2 cellular contexts compared by ENCODE assay signal in the genomic region with DNA sequence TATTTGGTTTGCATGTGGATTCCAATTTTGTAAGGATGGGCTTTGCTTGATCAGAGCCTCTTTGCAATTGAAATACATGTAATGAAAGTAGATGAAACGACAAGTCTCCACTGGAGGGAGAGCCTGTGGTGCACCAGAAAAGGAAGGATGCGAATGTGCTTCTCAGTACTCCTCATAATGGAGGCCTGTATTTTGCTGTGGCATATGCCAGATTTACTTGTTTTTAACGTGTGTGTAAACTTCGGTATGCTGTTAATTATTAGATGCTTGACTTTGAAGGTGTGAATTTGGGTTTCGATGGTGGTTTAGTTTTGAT.
TF ChIP-seq lines count a peak whose summit lies in the region.

No MANE protein-coding gene starts in this region.

TF ChIP-seq in K562, 482 proteins besides CTCF, POLR2A, EP300 and RAD21 (continued from another document):
- TF ChIP-seq, protein P1, sequence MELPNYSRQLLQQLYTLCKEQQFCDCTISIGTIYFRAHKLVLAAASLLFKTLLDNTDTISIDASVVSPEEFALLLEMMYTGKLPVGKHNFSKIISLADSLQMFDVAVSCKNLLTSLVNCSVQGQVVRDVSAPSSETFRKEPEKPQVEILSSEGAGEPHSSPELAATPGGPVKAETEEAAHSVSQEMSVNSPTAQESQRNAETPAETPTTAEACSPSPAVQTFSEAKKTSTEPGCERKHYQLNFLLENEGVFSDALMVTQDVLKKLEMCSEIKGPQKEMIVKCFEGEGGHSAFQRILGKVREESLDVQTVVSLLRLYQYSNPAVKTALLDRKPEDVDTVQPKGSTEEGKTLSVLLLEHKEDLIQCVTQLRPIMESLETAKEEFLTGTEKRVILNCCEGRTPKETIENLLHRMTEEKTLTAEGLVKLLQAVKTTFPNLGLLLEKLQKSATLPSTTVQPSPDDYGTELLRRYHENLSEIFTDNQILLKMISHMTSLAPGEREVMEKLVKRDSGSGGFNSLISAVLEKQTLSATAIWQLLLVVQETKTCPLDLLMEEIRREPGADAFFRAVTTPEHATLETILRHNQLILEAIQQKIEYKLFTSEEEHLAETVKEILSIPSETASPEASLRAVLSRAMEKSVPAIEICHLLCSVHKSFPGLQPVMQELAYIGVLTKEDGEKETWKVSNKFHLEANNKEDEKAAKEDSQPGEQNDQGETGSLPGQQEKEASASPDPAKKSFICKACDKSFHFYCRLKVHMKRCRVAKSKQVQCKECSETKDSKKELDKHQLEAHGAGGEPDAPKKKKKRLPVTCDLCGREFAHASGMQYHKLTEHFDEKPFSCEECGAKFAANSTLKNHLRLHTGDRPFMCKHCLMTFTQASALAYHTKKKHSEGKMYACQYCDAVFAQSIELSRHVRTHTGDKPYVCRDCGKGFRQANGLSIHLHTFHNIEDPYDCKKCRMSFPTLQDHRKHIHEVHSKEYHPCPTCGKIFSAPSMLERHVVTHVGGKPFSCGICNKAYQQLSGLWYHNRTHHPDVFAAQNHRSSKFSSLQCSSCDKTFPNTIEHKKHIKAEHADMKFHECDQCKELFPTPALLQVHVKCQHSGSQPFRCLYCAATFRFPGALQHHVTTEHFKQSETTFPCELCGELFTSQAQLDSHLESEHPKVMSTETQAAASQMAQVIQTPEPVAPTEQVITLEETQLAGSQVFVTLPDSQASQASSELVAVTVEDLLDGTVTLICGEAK (IDR thresholded peaks at IDR 0.05): no peak
- TF ChIP-seq, protein P1 (CRISPR knock-in tag; IDR thresholded peaks at IDR 0.05): no peak
- TF ChIP-seq CEBPB (tag; IDR thresholded peaks at IDR 0.05): no peak
- TF ChIP-seq POLR2G (IDR thresholded peaks at IDR 0.05; ENCODE audit: low read depth, low read length): no peak
- no peak for TF ChIP-seq WHSC1 (IDR thresholded peaks at IDR 0.05; ENCODE audit: low read length)
- no peak for TF ChIP-seq PHF8 (IDR thresholded peaks at IDR 0.05; ENCODE audit: borderline replicate concordance, low read length)
- TF ChIP-seq, protein P2, sequence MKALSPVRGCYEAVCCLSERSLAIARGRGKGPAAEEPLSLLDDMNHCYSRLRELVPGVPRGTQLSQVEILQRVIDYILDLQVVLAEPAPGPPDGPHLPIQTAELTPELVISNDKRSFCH (CRISPR knock-in tag; IDR thresholded peaks at IDR 0.05): no peak
- TF ChIP-seq, protein P2 (tag; IDR thresholded peaks at IDR 0.05): no peak

TF ChIP-seq in liver, 16 proteins besides CTCF, POLR2A, EP300 and RAD21 (continued from another document):
- TF ChIP-seq, protein P3, sequence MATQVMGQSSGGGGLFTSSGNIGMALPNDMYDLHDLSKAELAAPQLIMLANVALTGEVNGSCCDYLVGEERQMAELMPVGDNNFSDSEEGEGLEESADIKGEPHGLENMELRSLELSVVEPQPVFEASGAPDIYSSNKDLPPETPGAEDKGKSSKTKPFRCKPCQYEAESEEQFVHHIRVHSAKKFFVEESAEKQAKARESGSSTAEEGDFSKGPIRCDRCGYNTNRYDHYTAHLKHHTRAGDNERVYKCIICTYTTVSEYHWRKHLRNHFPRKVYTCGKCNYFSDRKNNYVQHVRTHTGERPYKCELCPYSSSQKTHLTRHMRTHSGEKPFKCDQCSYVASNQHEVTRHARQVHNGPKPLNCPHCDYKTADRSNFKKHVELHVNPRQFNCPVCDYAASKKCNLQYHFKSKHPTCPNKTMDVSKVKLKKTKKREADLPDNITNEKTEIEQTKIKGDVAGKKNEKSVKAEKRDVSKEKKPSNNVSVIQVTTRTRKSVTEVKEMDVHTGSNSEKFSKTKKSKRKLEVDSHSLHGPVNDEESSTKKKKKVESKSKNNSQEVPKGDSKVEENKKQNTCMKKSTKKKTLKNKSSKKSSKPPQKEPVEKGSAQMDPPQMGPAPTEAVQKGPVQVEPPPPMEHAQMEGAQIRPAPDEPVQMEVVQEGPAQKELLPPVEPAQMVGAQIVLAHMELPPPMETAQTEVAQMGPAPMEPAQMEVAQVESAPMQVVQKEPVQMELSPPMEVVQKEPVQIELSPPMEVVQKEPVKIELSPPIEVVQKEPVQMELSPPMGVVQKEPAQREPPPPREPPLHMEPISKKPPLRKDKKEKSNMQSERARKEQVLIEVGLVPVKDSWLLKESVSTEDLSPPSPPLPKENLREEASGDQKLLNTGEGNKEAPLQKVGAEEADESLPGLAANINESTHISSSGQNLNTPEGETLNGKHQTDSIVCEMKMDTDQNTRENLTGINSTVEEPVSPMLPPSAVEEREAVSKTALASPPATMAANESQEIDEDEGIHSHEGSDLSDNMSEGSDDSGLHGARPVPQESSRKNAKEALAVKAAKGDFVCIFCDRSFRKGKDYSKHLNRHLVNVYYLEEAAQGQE (IDR thresholded peaks at IDR 0.05): no peak
- TF ChIP-seq, protein P4, sequence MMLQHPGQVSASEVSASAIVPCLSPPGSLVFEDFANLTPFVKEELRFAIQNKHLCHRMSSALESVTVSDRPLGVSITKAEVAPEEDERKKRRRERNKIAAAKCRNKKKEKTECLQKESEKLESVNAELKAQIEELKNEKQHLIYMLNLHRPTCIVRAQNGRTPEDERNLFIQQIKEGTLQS (IDR thresholded peaks at IDR 0.05): no peak
- TF ChIP-seq HNF4A (conservative IDR thresholded peaks at IDR 0.05) (no peak), TAF1 (conservative IDR thresholded peaks at IDR 0.05) (no peak), HNF4G (IDR thresholded peaks at IDR 0.05) (no peak), FOXA1 (IDR thresholded peaks at IDR 0.05) (no peak), SP1 (IDR thresholded peaks at IDR 0.05) (no peak)
- TF ChIP-seq, protein P5, sequence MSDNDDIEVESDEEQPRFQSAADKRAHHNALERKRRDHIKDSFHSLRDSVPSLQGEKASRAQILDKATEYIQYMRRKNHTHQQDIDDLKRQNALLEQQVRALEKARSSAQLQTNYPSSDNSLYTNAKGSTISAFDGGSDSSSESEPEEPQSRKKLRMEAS (IDR thresholded peaks at IDR 0.05): no peak
- TF ChIP-seq, protein P6, sequence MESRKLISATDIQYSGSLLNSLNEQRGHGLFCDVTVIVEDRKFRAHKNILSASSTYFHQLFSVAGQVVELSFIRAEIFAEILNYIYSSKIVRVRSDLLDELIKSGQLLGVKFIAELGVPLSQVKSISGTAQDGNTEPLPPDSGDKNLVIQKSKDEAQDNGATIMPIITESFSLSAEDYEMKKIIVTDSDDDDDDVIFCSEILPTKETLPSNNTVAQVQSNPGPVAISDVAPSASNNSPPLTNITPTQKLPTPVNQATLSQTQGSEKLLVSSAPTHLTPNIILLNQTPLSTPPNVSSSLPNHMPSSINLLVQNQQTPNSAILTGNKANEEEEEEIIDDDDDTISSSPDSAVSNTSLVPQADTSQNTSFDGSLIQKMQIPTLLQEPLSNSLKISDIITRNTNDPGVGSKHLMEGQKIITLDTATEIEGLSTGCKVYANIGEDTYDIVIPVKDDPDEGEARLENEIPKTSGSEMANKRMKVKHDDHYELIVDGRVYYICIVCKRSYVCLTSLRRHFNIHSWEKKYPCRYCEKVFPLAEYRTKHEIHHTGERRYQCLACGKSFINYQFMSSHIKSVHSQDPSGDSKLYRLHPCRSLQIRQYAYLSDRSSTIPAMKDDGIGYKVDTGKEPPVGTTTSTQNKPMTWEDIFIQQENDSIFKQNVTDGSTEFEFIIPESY (IDR thresholded peaks at IDR 0.05): no peak
